In genomic region chr2:159795781-159796667, GRCh38 we compare ENCODE assay signal across 16 cellular contexts. TPM values are rescaled to one million over a fixed set of nuclear protein-coding genes. Genes with fewer than 3 reads are reported as not detected.
DNase-seq lines count a peak whose midpoint lies in the region; ATAC-seq, FAIRE-seq and TF ChIP-seq lines count a peak whose summit lies in the region.
"Had no signal": no experiment of that assay in that cellular context is flagged by ENCODE, and none has a peak within 500 bp of the region (broad histone marks: within the 10 kb centered on the region; RNA-seq: fewer than 3 reads in every experiment).

No MANE protein-coding gene starts in this region.

- H2BK120ac ChIP-seq in mesenchymal stem cell (ENCODE audit: low read depth, low read length): no peak overlapping the region

- no peak overlapping the region for H4K8ac ChIP-seq in mesenchymal stem cell (ENCODE audit: low read length)

- no peak overlapping the region for H2AK5ac ChIP-seq in mesenchymal stem cell (ENCODE audit: low read length, severe bottlenecking)

- BruUV-seq in mammary epithelial cell (replicated peaks; lab: Mats Ljungman, UMichigan): no TSS peak
- no TSS peak for BruUV-seq in K562 (replicated peaks; lab: Mats Ljungman, UMichigan)

- no peak overlapping the region for H3K23ac ChIP-seq in mesenchymal stem cell (ENCODE audit: low read length in 2 of 2)

- peak; percentile 72 for FAIRE-seq in K562 (lab: Jason Lieb, UNC)
- FAIRE-seq: A204.1, D721Med had no signal

- H3K9me1 ChIP-seq in K562 (ENCODE audit: control insufficient read depth, insufficient read depth, low read length): peaks cover 2% of the 10 kb centered on the region

- in situ Hi-C loops in mammary epithelial cell (cut with MboI; ENCODE audit: low sequenced_read_pairs in 2 of 2) (no loop called here), K562 (cut with MboI) (no loop called here)

- H2AFZ ChIP-seq in mammary epithelial cell (ENCODE audit: low read depth, low read length) (no peak overlapping the region), K562 (ENCODE audit: low read depth, low read length) (no peak overlapping the region), mesenchymal stem cell (ENCODE audit: low read depth, low read length) (no peak overlapping the region)

- H3K79me1 ChIP-seq in mesenchymal stem cell (replicated peaks; ENCODE audit: low read length, poor library complexity, severe bottlenecking): peaks cover 4% of the 10 kb centered on the region

- no peak for TF ChIP-seq CTCF in breast epithelium (IDR thresholded peaks at IDR 0.05)
- no peak for TF ChIP-seq CTCF in mammary epithelial cell (conservative IDR thresholded peaks at IDR 0.05 in 1 of 2, IDR thresholded peaks at IDR 0.05 in 1 of 2; ENCODE audit: extremely low read depth in 1 of 2, insufficient read depth in 1 of 2, low read depth in 1 of 2, low read length in 2 of 2)
- no peak for TF ChIP-seq CTCF in K562 (IDR thresholded peaks at IDR 0.05 in 2 of 3, conservative IDR thresholded peaks at IDR 0.05 in 1 of 3; ENCODE audit: insufficient read depth in 2 of 3, low read depth in 1 of 3, low read length in 3 of 3)
- TF ChIP-seq CTCF in upper lobe of left lung (IDR thresholded peaks at IDR 0.05): no peak

- H3K4me3 ChIP-seq in breast epithelium (peak overlapping the region in 2 of 3 donors; percentile 74 to 92), mammary epithelial cell (replicated peaks in 1 of 3; ENCODE audit: insufficient read depth in 1 of 3, low read depth in 2 of 3, low read length in 3 of 3) (no peak overlapping the region), K562 (no peak overlapping the region), mesenchymal stem cell (ENCODE audit: insufficient read depth in 1 of 2, low read depth in 1 of 2, low read length in 2 of 2) (no peak overlapping the region), upper lobe of left lung (peak overlapping the region in 3 of 4 donors; percentile 74 to 92 (median 83)), aorta (ENCODE audit: low read length in 2 of 2) (peak overlapping the region in 1 of 2 donors; percentile 31)
- H3K4me3 ChIP-seq: cardiac muscle cell had no signal

- H3K27ac ChIP-seq in breast epithelium (peak overlapping the region in 1 of 2 donors; percentile 15), mammary epithelial cell (ENCODE audit: insufficient read depth, low read depth, low read length) (no peak overlapping the region), K562 (ENCODE audit: extremely low read depth, low read depth, low read length) (no peak overlapping the region), mesenchymal stem cell (ENCODE audit: low read length, poor library complexity, severe bottlenecking) (no peak overlapping the region), upper lobe of left lung (peak overlapping the region; percentile 92 to 98 (median 95)), aorta (ENCODE audit: low read depth in 1 of 2, low read length in 2 of 2) (peak overlapping the region in 1 of 2 donors; percentile 1)
- H3K27ac ChIP-seq: cardiac muscle cell had no signal

- no peaks in the 10 kb centered on the region for H3K79me2 ChIP-seq in mammary epithelial cell (ENCODE audit: insufficient read depth, low read length)
- H3K79me2 ChIP-seq in K562 (ENCODE audit: control insufficient read depth, insufficient read depth, low read length): no peaks in the 10 kb centered on the region

- dilution Hi-C loops in mammary epithelial cell (cut with HindIII; ENCODE audit: low sequenced_read_pairs): no loop called here

- no peak overlapping the region for H3K18ac ChIP-seq in mesenchymal stem cell (ENCODE audit: low read depth in 1 of 2, low read length in 2 of 2)

- H2BK12ac ChIP-seq in mesenchymal stem cell (ENCODE audit: low read length in 2 of 2): no peak overlapping the region

- H4K20me1 ChIP-seq in mammary epithelial cell (ENCODE audit: insufficient read depth, low read length): no peaks in the 10 kb centered on the region
- no peaks in the 10 kb centered on the region for H4K20me1 ChIP-seq in K562 (replicated peaks; ENCODE audit: control insufficient read depth, insufficient read depth, low read length)

- 83% methylated on average over 7 of the region's 7 CpGs for WGBS in mammary epithelial cell (ENCODE audit: low coverage, missing lambda C conversion rate)
- WGBS in K562 (ENCODE audit: insufficient coverage, low coverage, missing lambda C conversion rate): 15% methylated on average over 7 of the region's 7 CpGs
- 88% methylated on average over 7 of the region's 7 CpGs for WGBS in mesenchymal stem cell
- 32% methylated on average over 7 of the region's 7 CpGs for WGBS in upper lobe of left lung, 2 donors
- 73 to 76% methylated on average over 7 of the region's 7 CpGs for WGBS in aorta, 2 donors

- H2BK5ac ChIP-seq in mesenchymal stem cell (ENCODE audit: low read depth, low read length, poor library complexity, severe bottlenecking): no peak overlapping the region

- H3K9ac ChIP-seq in mammary epithelial cell (ENCODE audit: insufficient read depth, low read length) (no peak overlapping the region), K562 (ENCODE audit: insufficient read depth in 1 of 2, low read depth in 2 of 2, low read length in 2 of 2) (no peak overlapping the region), mesenchymal stem cell (ENCODE audit: low read length) (peak overlapping the region; percentile 93)

- POLR2A ChIA-PET in K562 (lab: Yijun Ruan, JAX): interaction anchor here (0.6 to 1.8 kb wide), 3 partner anchors 11 to 19 kb away, joined by 3 to 5 read pairs (median 3); no protein-coding TSS in a partner anchor

- no peak for TF ChIP-seq RAD21 in K562 (CRISPR knock-in tag; conservative IDR thresholded peaks at IDR 0.05 in 1 of 2, IDR thresholded peaks at IDR 0.05 in 1 of 2)

- H4K91ac ChIP-seq in mesenchymal stem cell (ENCODE audit: low read length): no peak overlapping the region

- ATAC-seq in K562: no peak
- ATAC-seq in upper lobe of left lung (ENCODE audit: low FRiP score in 2 of 2): no peak
- no peak for ATAC-seq in HG03520 (IDR thresholded peaks at IDR 0.05; ENCODE audit: unreplicated experiment)
- ATAC-seq in aorta (ENCODE audit: low FRiP score): no peak
- ATAC-seq in GM21529 (IDR thresholded peaks at IDR 0.05; ENCODE audit: unreplicated experiment): no peak
- ATAC-seq: esophagus mucosa had no signal

- H2BK15ac ChIP-seq in mesenchymal stem cell (ENCODE audit: low read depth, poor library complexity, severe bottlenecking): no peak overlapping the region

- H3K4ac ChIP-seq in mesenchymal stem cell (ENCODE audit: low read depth in 1 of 2, low read length in 2 of 2): no peak overlapping the region

- no peak for TF ChIP-seq POLR2A in breast epithelium (IDR thresholded peaks at IDR 0.05)
- no peak for TF ChIP-seq POLR2A in K562 (conservative IDR thresholded peaks at IDR 0.05)
- TF ChIP-seq POLR2A in upper lobe of left lung (IDR thresholded peaks at IDR 0.05): no peak

- no peak overlapping the region for H3K4me2 ChIP-seq in mammary epithelial cell (ENCODE audit: insufficient read depth, low read depth, low read length)
- no peak overlapping the region for H3K4me2 ChIP-seq in K562 (ENCODE audit: insufficient read depth, low read length)
- H3K4me2 ChIP-seq in mesenchymal stem cell (ENCODE audit: low read length, poor library complexity, severe bottlenecking): no peak overlapping the region

- intact Hi-C loops in breast epithelium (cut with DNase I; ENCODE audit: low total_unique reads): no loop called here
- intact Hi-C loops in mammary epithelial cell (cut with micrococcal nuclease): no loop called here
- intact Hi-C loops in K562 (cut with micrococcal nuclease): no loop called here
- intact Hi-C loops in aorta (cut with DNase I): no loop called here

- CTCF ChIA-PET in mammary epithelial cell (lab: Charles Lee; ENCODE audit: low non-redundant PET) (no interaction called here), K562 (lab: Yijun Ruan, JAX; ENCODE audit: low intra/inter-chr PET ratio) (no interaction called here)

- DNase-seq in breast epithelium (ENCODE audit: low spot score in 2 of 2) (no peak), mammary epithelial cell (no peak), K562 (ENCODE audit: extremely low read depth in 1 of 4, low spot score in 3 of 4) (no peak), mesenchymal stem cell (no peak), upper lobe of left lung (no peak), aorta (no peak)
- DNase-seq: activated CD4-positive, alpha-beta T cell treated with anti-CD3 and anti-CD28 coated beads, Interleukin-2, amount 50 U/mL, for 48 hours; activated gamma-delta T cell; MG63; T-helper 2 cell had no signal

- H3K4me1 ChIP-seq in breast epithelium: no peaks in the 10 kb centered on the region
- H3K4me1 ChIP-seq in mammary epithelial cell (ENCODE audit: insufficient read depth, low read length): peaks cover 7% of the 10 kb centered on the region
- peaks cover 0 to 10% of the 10 kb centered on the region in 2 experiments; a peak in 2 of 5 replicates for H3K4me1 ChIP-seq in K562 (replicated peaks in 1 of 2; ENCODE audit: control insufficient read depth in 2 of 2, insufficient read depth in 2 of 2, low read length in 2 of 2)
- peaks cover 10% of the 10 kb centered on the region for H3K4me1 ChIP-seq in mesenchymal stem cell (ENCODE audit: control insufficient read depth, insufficient read depth, low read depth, low read length)
- H3K4me1 ChIP-seq in upper lobe of left lung: peaks cover 20 to 64% (median 39%) of the 10 kb centered on the region in 4 donors
- peaks cover 4 to 8% of the 10 kb centered on the region in 2 donors for H3K4me1 ChIP-seq in aorta (ENCODE audit: control insufficient read depth in 1 of 2, insufficient read depth in 2 of 2, low read length in 2 of 2)

- no peaks in the 10 kb centered on the region for H3K36me3 ChIP-seq in breast epithelium
- H3K36me3 ChIP-seq in mammary epithelial cell (ENCODE audit: insufficient read depth, low read length): no peaks in the 10 kb centered on the region
- H3K36me3 ChIP-seq in K562 (ENCODE audit: control insufficient read depth, insufficient read depth, low read length): no peaks in the 10 kb centered on the region
- H3K36me3 ChIP-seq in mesenchymal stem cell (ENCODE audit: control insufficient read depth in 1 of 2, insufficient read depth in 2 of 2, low read depth in 1 of 2, low read length in 2 of 2): peaks cover 0 to 2% of the 10 kb centered on the region in 2 experiments
- H3K36me3 ChIP-seq in upper lobe of left lung: no peaks in the 10 kb centered on the region
- H3K36me3 ChIP-seq in aorta (ENCODE audit: control insufficient read depth in 1 of 2, insufficient read depth in 2 of 2, low read length in 1 of 2): no peaks in the 10 kb centered on the region
- H3K36me3 ChIP-seq: cardiac muscle cell, MG63 had no signal

- H3K27me3 ChIP-seq in breast epithelium (no peaks in the 10 kb centered on the region), mammary epithelial cell (ENCODE audit: insufficient read depth, low read length) (peaks cover 2% of the 10 kb centered on the region), K562 (ENCODE audit: control insufficient read depth in 2 of 2, insufficient read depth in 2 of 2, low read length in 2 of 2) (peaks cover 27 to 30% of the 10 kb centered on the region in 2 experiments), mesenchymal stem cell (ENCODE audit: control insufficient read depth in 1 of 2, insufficient read depth in 1 of 2, low read length in 2 of 2) (no peaks in the 10 kb centered on the region), upper lobe of left lung (no peaks in the 10 kb centered on the region), aorta (ENCODE audit: control insufficient read depth in 1 of 2, insufficient read depth in 2 of 2, low read length in 1 of 2) (no peaks in the 10 kb centered on the region)
- H3K27me3 ChIP-seq: MG63 had no signal

- TF ChIP-seq EP300 in K562 (IDR thresholded peaks at IDR 0.05; ENCODE audit: low read length): no peak
- TF ChIP-seq EP300 in upper lobe of left lung (IDR thresholded peaks at IDR 0.05): no peak

- H3K14ac ChIP-seq in mesenchymal stem cell (ENCODE audit: low read length in 2 of 2): no peak overlapping the region

- H3K9me3 ChIP-seq in breast epithelium: no peaks in the 10 kb centered on the region
- H3K9me3 ChIP-seq in mammary epithelial cell (replicated peaks; ENCODE audit: insufficient read depth, low read length): no peaks in the 10 kb centered on the region
- H3K9me3 ChIP-seq in K562 (replicated peaks; ENCODE audit: control insufficient read depth, insufficient read depth, low read depth, low read length): no peaks in the 10 kb centered on the region
- H3K9me3 ChIP-seq in mesenchymal stem cell (ENCODE audit: control insufficient read depth, low read length): no peaks in the 10 kb centered on the region
- H3K9me3 ChIP-seq in upper lobe of left lung: no peaks in the 10 kb centered on the region
- H3K9me3 ChIP-seq in aorta (ENCODE audit: control insufficient read depth, low read length): no peaks in the 10 kb centered on the region
- H3K9me3 ChIP-seq: MG63 had no signal

RNA-seq across cellular contexts. Expression of gene CD302, which starts 2.0 kb away (rescaled TPM):
- 100 to 1,000 TPM in 2 of 3 donors, 10 to 100 TPM in 1; 61.0 to 141 (median 105) TPM for total RNA-seq in breast epithelium
- total RNA-seq in mammary epithelial cell: 1 to 10 TPM; 1.6 to 3.0 TPM
- 1.6 TPM for polyA plus RNA-seq in mammary epithelial cell
- not detected for polyA minus RNA-seq in mammary epithelial cell
- total RNA-seq in K562 (2011; cell fraction: chromatin; rRNA removed; ENCODE audit: low replicate concordance): 0.14 TPM in 1 of 2 replicates, not detected in the other
- total RNA-seq in K562 (2011; cell fraction: nucleolus; rRNA removed): not detected in 2 replicates
- not detected in 2 replicates for total RNA-seq in K562 (2011; cell fraction: nucleoplasm; rRNA removed)
- not detected in 2 replicates for total RNA-seq in K562 (2014; rRNA removed)
- 0.04 TPM in 1 of 2 replicates, not detected in the other for total RNA-seq in K562 (2014; rRNA removed; fragmentation: Illumina TruSeq; extraction: Trizol)
- total RNA-seq in K562 (2015; rRNA removed; fragmentation: Illumina TruSeq; extraction: Trizol): not detected in 2 replicates
- total RNA-seq in K562 (2021): 0.07 and 0.11 TPM in 2 replicates
- polyA plus RNA-seq in K562 (2011; rRNA removed): 0.01 and 0.03 TPM in 2 replicates
- polyA plus RNA-seq in K562 (2011; cell fraction: cytosol; rRNA removed): 0.01 TPM in 1 of 2 replicates, not detected in the other
- 0.04 TPM in 1 of 2 replicates, not detected in the other for polyA plus RNA-seq in K562 (2011; cell fraction: nucleus; rRNA removed)
- 0.03 TPM in 2 replicates for polyA plus RNA-seq in K562 (2012)
- not detected in 2 replicates for polyA plus RNA-seq in K562 (2014; fragmentation: Illumina TruSeq; extraction: Trizol)
- polyA plus RNA-seq in K562 (2014; fragmentation: Nextera tagmentation; extraction: Ambion mirVana): under 1 TPM in 1 of 2 experiments, not detected in 1; 0.04 TPM
- not detected in 2 replicates for polyA plus RNA-seq in K562 (2014; rRNA removed)
- 0.04 TPM in 1 of 2 replicates, not detected in the other for polyA minus RNA-seq in K562 (2011; rRNA and poly(A)+ RNA removed)
- not detected in 2 replicates for polyA minus RNA-seq in K562 (2011; cell fraction: cytosol; rRNA and poly(A)+ RNA removed)
- polyA minus RNA-seq in K562 (2011; cell fraction: nucleus; rRNA and poly(A)+ RNA removed): 0.13 and 0.22 TPM in 2 replicates
- 11.1 TPM for polyA plus RNA-seq in mesenchymal stem cell (2013, experiment 1 of 2)
- polyA plus RNA-seq in mesenchymal stem cell (2013, experiment 2 of 2): 11.3 TPM
- total RNA-seq in upper lobe of left lung: 100 to 1,000 TPM in 2 of 6 donors, 10 to 100 TPM in 4; 36.7 to 142 (median 83.0) TPM
- 10 to 100 TPM; 65.6 to 71.2 TPM for total RNA-seq in aorta
- polyA plus RNA-seq in aorta: 10 to 100 TPM; 73.1 to 85.0 TPM

Comparison
In these comparisons a context has a peak if more than half of its experiments do, and no peak if none do; other contexts are left out.
1. H3K4me3 ChIP-seq: peak in breast epithelium (2 of 3) and upper lobe of left lung (3 of 4); none in mammary epithelial cell (0 of 3), K562 (single experiment) and mesenchymal stem cell (0 of 2).
2. RNA of gene CD302, which starts 2.0 kb away (total RNA-seq): 61.0 to 141 TPM in breast epithelium, 36.7 to 142 TPM in upper lobe of left lung and 65.6 to 71.2 TPM in aorta; 1.6 to 3.0 TPM in mammary epithelial cell and 0.04 to 0.14 TPM in K562; every median in the first group is over 4 times any median in the second.
3. H3K27ac ChIP-seq: peak in upper lobe of left lung (4 of 4); none in mammary epithelial cell (single experiment), K562 (single experiment) and mesenchymal stem cell (single experiment).